1 cellular context compared by ENCODE assay signal in genomic region chr3:138361561-138361971, GRCh38.
TF ChIP-seq lines count a peak whose summit lies in the region.

No MANE protein-coding gene starts in this region.

TF ChIP-seq in HepG2, 621 proteins besides CTCF, POLR2A, EP300 and RAD21:
- no peak for TF ChIP-seq MLXIP (CRISPR knock-in tag; IDR thresholded peaks at IDR 0.05; ENCODE audit: borderline replicate concordance)
- no peak for TF ChIP-seq NFATC3 (CRISPR knock-in tag; IDR thresholded peaks at IDR 0.05)
- no peak for TF ChIP-seq ZNF570 (CRISPR knock-in tag; IDR thresholded peaks at IDR 0.05; ENCODE audit: borderline replicate concordance)
- TF ChIP-seq ZFP91 (CRISPR knock-in tag; IDR thresholded peaks at IDR 0.05; ENCODE audit: borderline replicate concordance) = no peak
- TF ChIP-seq ZNF674 (CRISPR knock-in tag; IDR thresholded peaks at IDR 0.05; ENCODE audit: low read depth) = no peak
- no peak for TF ChIP-seq CSRNP1 (CRISPR knock-in tag; IDR thresholded peaks at IDR 0.05)
- no peak for TF ChIP-seq AGO2 (optimal IDR thresholded peaks at IDR 0.05; ENCODE audit: low read depth, low read length)
- no peak for TF ChIP-seq ZNF33B (CRISPR knock-in tag; IDR thresholded peaks at IDR 0.05)
- no peak for TF ChIP-seq ZNF331 (CRISPR knock-in tag; IDR thresholded peaks at IDR 0.05)
- TF ChIP-seq ZSCAN25 (CRISPR knock-in tag; IDR thresholded peaks at IDR 0.05) = no peak
- TF ChIP-seq ZNF446 (CRISPR knock-in tag; IDR thresholded peaks at IDR 0.05) = no peak
